ENCODE assay signal across 27 cellular contexts in genomic region chr2:126642031-126642430, GRCh38.
"Had no signal": no experiment of that assay in that cellular context is flagged by ENCODE, and none has a peak within 500 bp of the region (broad histone marks: within the 10 kb centered on the region; RNA-seq: fewer than 3 reads in every experiment).

No MANE protein-coding gene starts in this region.

- H3K9me3 Mint-ChIP-seq: activated CD4-positive, alpha-beta memory T cell treated with anti-CD3 and anti-CD28 coated beads for 36 hours; activated naive CD4-positive, alpha-beta T cell treated with anti-CD3 and anti-CD28 coated beads, Interleukin-2, amount 50 U/mL, for 72 hours; activated T-cell treated with anti-CD3 and anti-CD28 coated beads, Interleukin-2, amount 50 U/mL, for 4 hours; activated T-helper 17 cell treated with anti-CD3 and anti-CD28 coated beads, Interleukin-2, amount 50 U/mL, for 72 hours had no signal

- H3K4me3 ChIP-seq: ascending aorta, breast epithelium, cardiac muscle cell, colonic mucosa, dorsolateral prefrontal cortex had no signal

- H3K27ac Mint-ChIP-seq: activated CD4-positive, alpha-beta memory T cell treated with anti-CD3 and anti-CD28 coated beads for 36 hours; activated CD4-positive, alpha-beta T cell treated with anti-CD3 and anti-CD28 coated beads for 36 hours; activated CD4-positive, alpha-beta T cell treated with anti-CD3 and anti-CD28 coated beads, Interleukin-2, amount 10 ng/mL, durations not matched to agents 24 days and 14 days; activated naive CD4-positive, alpha-beta T cell treated with anti-CD3 and anti-CD28 coated beads, Interleukin-2, amount 10 ng/mL, durations not matched to agents 7 days and 5 days; activated naive CD8-positive, alpha-beta T cell treated with anti-CD3 and anti-CD28 coated beads, Interleukin-2, amount 10 ng/mL, durations not matched to agents 7 days and 5 days; activated T-helper 17 cell treated with anti-CD3 and anti-CD28 coated beads, Interleukin-2, amount 50 U/mL, for 72 hours; brain; dendritic cell treated with granulocyte-macrophage colony-stimulating factor and Interleukin-4, amounts not matched to agents 40 ng/mL and 50 ng/mL, for 4 days had no signal

- DNase-seq: activated CD4-positive, alpha-beta memory T cell treated with anti-CD3 and anti-CD28 coated beads for 36 hours; activated CD4-positive, alpha-beta T cell treated with anti-CD3 and anti-CD28 coated beads for 36 hours; activated CD4-positive, alpha-beta T cell treated with anti-CD3 and anti-CD28 coated beads, Interleukin-2, amount 10 ng/mL, durations not matched to agents 24 days and 14 days; activated CD4-positive, CD25-positive, alpha-beta regulatory T cell; activated CD4-positive, CD25-positive, alpha-beta regulatory T cell treated with anti-CD3 and anti-CD28 coated beads, Interleukin-2, amount 50 U/mL, for 72 hours; activated CD8-positive, alpha-beta memory T cell treated with anti-CD3 and anti-CD28 coated beads for 24 hours; activated gamma-delta T cell; activated naive CD4-positive, alpha-beta T cell; activated naive CD4-positive, alpha-beta T cell treated with anti-CD3 and anti-CD28 coated beads, Interleukin-2, amount 10 ng/mL, durations not matched to agents 7 days and 5 days; activated naive CD8-positive, alpha-beta T cell treated with anti-CD3 and anti-CD28 coated beads, Interleukin-2, amount 10 ng/mL, durations not matched to agents 7 days and 5 days; activated T-cell treated with anti-CD3 and anti-CD28 coated beads, Interleukin-2, amount 50 U/mL, for 4 hours; central memory CD4-positive, alpha-beta T cell; cerebellar nuclear complex; colonic mucosa; dorsolateral prefrontal cortex; effector memory CD4-positive, alpha-beta T cell; foreskin fibroblast; head of caudate nucleus; T-helper 2 cell had no signal

- H3K27me3 Mint-ChIP-seq: activated CD4-positive, alpha-beta memory T cell treated with anti-CD3 and anti-CD28 coated beads for 36 hours; activated CD4-positive, alpha-beta T cell treated with anti-CD3 and anti-CD28 coated beads for 36 hours; activated T-helper 17 cell treated with anti-CD3 and anti-CD28 coated beads, Interleukin-2, amount 50 U/mL, for 72 hours had no signal

- H3K27me3 ChIP-seq: ascending aorta, breast epithelium, cardiac muscle cell, colonic mucosa, dorsolateral prefrontal cortex had no signal

- H3K4me3 Mint-ChIP-seq: activated CD4-positive, alpha-beta memory T cell treated with anti-CD3 and anti-CD28 coated beads for 36 hours; activated CD4-positive, alpha-beta T cell treated with anti-CD3 and anti-CD28 coated beads for 36 hours; activated CD4-positive, alpha-beta T cell treated with anti-CD3 and anti-CD28 coated beads, Interleukin-2, amount 10 ng/mL, durations not matched to agents 24 days and 14 days; activated naive CD4-positive, alpha-beta T cell treated with anti-CD3 and anti-CD28 coated beads, Interleukin-2, amount 10 ng/mL, durations not matched to agents 7 days and 5 days; activated naive CD8-positive, alpha-beta T cell treated with anti-CD3 and anti-CD28 coated beads, Interleukin-2, amount 10 ng/mL, durations not matched to agents 7 days and 5 days; activated T-cell treated with anti-CD3 and anti-CD28 coated beads, Interleukin-2, amount 50 U/mL, for 4 hours; activated T-helper 17 cell treated with anti-CD3 and anti-CD28 coated beads, Interleukin-2, amount 50 U/mL, for 72 hours; brain; dendritic cell treated with granulocyte-macrophage colony-stimulating factor and Interleukin-4, amounts not matched to agents 40 ng/mL and 50 ng/mL, for 4 days had no signal

- H3K9me3 ChIP-seq: ascending aorta, breast epithelium, colonic mucosa had no signal

- ATAC-seq: activated CD4-positive, alpha-beta T cell treated with anti-CD3 and anti-CD28 coated beads for 36 hours; activated naive CD4-positive, alpha-beta T cell treated with anti-CD3 and anti-CD28 coated beads, Interleukin-2, amount 50 U/mL, for 72 hours; activated T-cell treated with anti-CD3 and anti-CD28 coated beads, Interleukin-2, amount 50 U/mL, for 4 hours; activated T-helper 17 cell treated with anti-CD3 and anti-CD28 coated beads, Interleukin-2, amount 50 U/mL, for 72 hours had no signal

- H3K36me3 ChIP-seq: ascending aorta, breast epithelium, cardiac muscle cell, colonic mucosa had no signal

- H3K4me1 ChIP-seq: ascending aorta, breast epithelium, colonic mucosa had no signal

- H3K4me1 Mint-ChIP-seq: activated CD4-positive, alpha-beta T cell treated with anti-CD3 and anti-CD28 coated beads for 36 hours; activated CD4-positive, alpha-beta T cell treated with anti-CD3 and anti-CD28 coated beads, Interleukin-2, amount 10 ng/mL, durations not matched to agents 24 days and 14 days; activated T-helper 17 cell treated with anti-CD3 and anti-CD28 coated beads, Interleukin-2, amount 50 U/mL, for 72 hours had no signal

- H3K36me3 Mint-ChIP-seq: activated CD4-positive, alpha-beta memory T cell treated with anti-CD3 and anti-CD28 coated beads for 36 hours; activated naive CD4-positive, alpha-beta T cell treated with anti-CD3 and anti-CD28 coated beads, Interleukin-2, amount 10 ng/mL, durations not matched to agents 7 days and 5 days; activated naive CD4-positive, alpha-beta T cell treated with anti-CD3 and anti-CD28 coated beads, Interleukin-2, amount 50 U/mL, for 72 hours; activated naive CD8-positive, alpha-beta T cell treated with anti-CD3 and anti-CD28 coated beads, Interleukin-2, amount 10 ng/mL, durations not matched to agents 7 days and 5 days; brain had no signal

- H3K27ac ChIP-seq: ascending aorta, breast epithelium, cardiac muscle cell, colonic mucosa, dorsolateral prefrontal cortex, epithelial cell of prostate had no signal
